ENCODE assay signal across 38 cellular contexts in genomic region chr3:62892045-62892444, GRCh38. TPM values are rescaled to one million over a fixed set of nuclear protein-coding genes. Genes with fewer than 3 reads are reported as not detected.
"Had no signal": no experiment of that assay in that cellular context is flagged by ENCODE, and none has a peak within 500 bp of the region (broad histone marks: within the 10 kb centered on the region; RNA-seq: fewer than 3 reads in every experiment).

No MANE protein-coding gene starts in this region.

- H3K27me3 ChIP-seq: MG63 had no signal

- H3K9ac ChIP-seq: KMS-11 had no signal

- H3K4me2 ChIP-seq: KMS-11 had no signal

- H3K27ac ChIP-seq: KMS-11 had no signal

- DNase-seq: Karpas-422, Kasumi-1, MG63, MM.1S, MV-4-11, NCI-H1048, NCI-H1092, NCI-H1092 treated with DMSO at 0.1 percent for 48 hours, NCI-H1105, NCI-H1105 treated with DMSO at 0.1 percent for 48 hours, NCI-H1417, NCI-H1417 treated with DMSO at 0.1 percent for 48 hours, NCI-H1436, NCI-H1436 treated with DMSO at 0.1 percent for 48 hours, NCI-H146, NCI-H1694, NCI-H1694 treated with DMSO at 0.1 percent for 48 hours, NCI-H187, NCI-H187 treated with DMSO at 0.1 percent for 48 hours, NCI-H1930, NCI-H2029, NCI-H2029 treated with DMSO at 0.1 percent for 48 hours, NCI-H2081, NCI-H2081 treated with DMSO at 0.1 percent for 48 hours, NCI-H2107, NCI-H2171, NCI-H2171 treated with DMSO at 0.1 percent for 48 hours, NCI-H2227 treated with DMSO at 0.1 percent for 48 hours, NCI-H226, NCI-H345, NCI-H446, NCI-H446 treated with DMSO at 0.1 percent for 48 hours, NCI-H510A, NCI-H510A treated with DMSO at 0.1 percent for 48 hours had no signal

- H3K4me3 ChIP-seq: MG63 had no signal

- H3K9me3 ChIP-seq: MG63 had no signal

- H3K36me3 ChIP-seq: MG63 had no signal

RNA-seq across cellular contexts. Expression of gene CADPS, which starts 16.8 kb away (rescaled TPM):
- total RNA-seq: M059J, MCF 10A, NCI-H460 had no signal
